ENCODE assay signal across 18 cellular contexts in genomic region chr5:99945706-99946442, GRCh38.
DNase-seq lines count a peak whose midpoint lies in the region; ATAC-seq and TF ChIP-seq lines count a peak whose summit lies in the region.
"Had no signal": no experiment of that assay in that cellular context is flagged by ENCODE, and none has a peak within 500 bp of the region (broad histone marks: within the 10 kb centered on the region; RNA-seq: fewer than 3 reads in every experiment).

No MANE protein-coding gene starts in this region.

- H3K14ac ChIP-seq in neuronal stem cell (ENCODE audit: low read length) = no peak overlapping the region

- H2AFZ ChIP-seq in neuronal stem cell (ENCODE audit: low read length) = peak overlapping the region; percentile 21

- no peak overlapping the region for H4K8ac ChIP-seq in neuronal stem cell (ENCODE audit: low read depth, low read length)

- no peak overlapping the region for H3K27ac ChIP-seq in neuronal stem cell (replicated peaks; ENCODE audit: low read length)
- H3K27ac ChIP-seq in right cardiac atrium (ENCODE audit: low read length) = no peak overlapping the region
- H3K27ac ChIP-seq in transverse colon = no peak overlapping the region

- H3K4me2 ChIP-seq in neuronal stem cell (ENCODE audit: insufficient read depth, low read length, poor library complexity, severe bottlenecking) = no peak overlapping the region

- H3K27me3 ChIP-seq in neuronal stem cell (ENCODE audit: control insufficient read depth in 3 of 3, insufficient read depth in 3 of 3, low read depth in 1 of 3, low read length in 3 of 3) (no peaks in the 10 kb centered on the region), right cardiac atrium (ENCODE audit: control insufficient read depth, insufficient read depth) (no peaks in the 10 kb centered on the region), HAP-1 (ENCODE audit: low read depth) (no peaks in the 10 kb centered on the region), transverse colon (no peaks in the 10 kb centered on the region)

- H4K91ac ChIP-seq in neuronal stem cell (ENCODE audit: low read depth, low read length, poor library complexity) = no peak overlapping the region

- no peak for TF ChIP-seq CTCF in transverse colon (IDR thresholded peaks at IDR 0.05)

- H3K9ac ChIP-seq in neuronal stem cell (ENCODE audit: low read depth, low read length, poor library complexity) = no peak overlapping the region

- H3K36me3 ChIP-seq in neuronal stem cell (replicated peaks in 1 of 2; ENCODE audit: control insufficient read depth in 2 of 2, insufficient read depth in 2 of 2, low read length in 2 of 2) = no peaks in the 10 kb centered on the region
- no peaks in the 10 kb centered on the region for H3K36me3 ChIP-seq in HAP-1 (replicated peaks)
- H3K36me3 ChIP-seq in transverse colon = no peaks in the 10 kb centered on the region

- H2AK5ac ChIP-seq in neuronal stem cell (ENCODE audit: low read depth, low read length) = no peak overlapping the region

- no peak overlapping the region for H2BK15ac ChIP-seq in neuronal stem cell (ENCODE audit: low read length)

- no peak for TF ChIP-seq POLR2A in transverse colon (IDR thresholded peaks at IDR 0.05)

- H2BK5ac ChIP-seq in neuronal stem cell (ENCODE audit: low read length) = no peak overlapping the region

- no peak overlapping the region for H3K18ac ChIP-seq in neuronal stem cell (ENCODE audit: low read length)

- no CpG with 5 or more reads among the region's 8 CpGs for WGBS in neuronal stem cell (ENCODE audit: extremely low coverage in 2 of 2, insufficient read length in 2 of 2, insufficient replicate concordance in 1 of 2), 2 donors
- WGBS in right cardiac atrium = 76% methylated on average over 8 of the region's 8 CpGs
- WGBS in transverse colon (ENCODE audit: low coverage in 1 of 2), 2 donors = 65 to 73% methylated on average over 8 of the region's 8 CpGs

- H2BK12ac ChIP-seq in neuronal stem cell (ENCODE audit: low read length) = no peak overlapping the region

- H3K23ac ChIP-seq in neuronal stem cell (ENCODE audit: low read depth, low read length, poor library complexity) = no peak overlapping the region

- H3K9me3 ChIP-seq in neuronal stem cell (replicated peaks in 1 of 2; ENCODE audit: control insufficient read depth in 2 of 2, insufficient read depth in 1 of 2, low read depth in 1 of 2, low read length in 2 of 2) = no peaks in the 10 kb centered on the region
- H3K9me3 ChIP-seq in right cardiac atrium (ENCODE audit: control insufficient read depth, low read length) = no peaks in the 10 kb centered on the region
- no peaks in the 10 kb centered on the region for H3K9me3 ChIP-seq in HAP-1
- no peaks in the 10 kb centered on the region for H3K9me3 ChIP-seq in transverse colon

- intact Hi-C loops in right cardiac atrium (cut with DNase I) = no loop called here
- intact Hi-C loops in transverse colon (cut with DNase I; ENCODE audit: low total_unique reads) = no loop called here

- no peaks in the 10 kb centered on the region for H3K79me1 ChIP-seq in neuronal stem cell (ENCODE audit: low read depth, low read length)

- H3K4me3 ChIP-seq in neuronal stem cell (ENCODE audit: low read length in 2 of 2) (no peak overlapping the region), right cardiac atrium (ENCODE audit: low read length) (no peak overlapping the region), HAP-1 (no peak overlapping the region), transverse colon (no peak overlapping the region)
- H3K4me3 ChIP-seq: GM12878 had no signal

- in situ Hi-C loops in HAP-1 (cut with MboI; ENCODE audit: low sequenced_read_pairs) = no loop called here
- in situ Hi-C loops in transverse colon (cut with MboI; ENCODE audit: low pct_ligation_motif_present in 1 of 4, low pct_unique_long_range_greater_than_20kb in 1 of 4, low sequenced_read_pairs in 3 of 4) = no loop called here

- H3K4me1 ChIP-seq in neuronal stem cell (ENCODE audit: control insufficient read depth in 2 of 2, insufficient read depth in 1 of 2, low read depth in 1 of 2, low read length in 2 of 2) (no peaks in the 10 kb centered on the region), right cardiac atrium (ENCODE audit: control insufficient read depth, insufficient read depth, low read length) (no peaks in the 10 kb centered on the region), HAP-1 (no peaks in the 10 kb centered on the region), transverse colon (no peaks in the 10 kb centered on the region)

- no peak for TF ChIP-seq EP300 in transverse colon (IDR thresholded peaks at IDR 0.05; ENCODE audit: low read depth)

- DNase-seq in neuronal stem cell (ENCODE audit: low spot score) = no peak
- no peak for DNase-seq in right cardiac atrium
- no peak for DNase-seq in HAP-1 (ENCODE audit: low spot score in 2 of 2)
- no peak for DNase-seq in transverse colon
- DNase-seq: CD4-positive, CD25-positive, alpha-beta regulatory T cell; DMS 273 treated with DMSO at 0.1 percent for 48 hours; DND-41; HFFc6; NCI-H1417; NCI-H1694 treated with DMSO at 0.1 percent for 48 hours; NCI-H446 treated with DMSO at 0.1 percent for 48 hours; NCI-H526 treated with DMSO at 0.1 percent for 48 hours; T-cell had no signal

- no peak overlapping the region for H3K4ac ChIP-seq in neuronal stem cell (ENCODE audit: low read length)

- H2BK120ac ChIP-seq in neuronal stem cell (ENCODE audit: low read depth, low read length) = no peak overlapping the region

- ATAC-seq in GM18870 (IDR thresholded peaks at IDR 0.05; ENCODE audit: unreplicated experiment) (peak; percentile 53), HG02642 (IDR thresholded peaks at IDR 0.05; ENCODE audit: poor library complexity, unreplicated experiment) (peak; percentile 53), HG03432 (IDR thresholded peaks at IDR 0.05; ENCODE audit: unreplicated experiment) (peak; percentile 45), right cardiac atrium (no peak), GM19351 (IDR thresholded peaks at IDR 0.05; ENCODE audit: unreplicated experiment) (no peak)
- ATAC-seq: GM12878, T-cell had no signal

Comparison
In these comparisons a context has a peak if more than half of its experiments do, and no peak if none do; other contexts are left out.
1. ATAC-seq: peak in GM18870 (single experiment), HG02642 (single experiment) and HG03432 (single experiment); none in right cardiac atrium (0 of 2) and GM19351 (single experiment).